15 cellular contexts compared by ENCODE assay signal in genomic region chr7:137120690-137121089, GRCh38.
A peak's percentile ranks its signal among the peaks of the same experiment; 100 is the strongest.
DNase-seq lines count a peak whose midpoint lies in the region; ATAC-seq lines count a peak whose summit lies in the region.
"Had no signal": no experiment of that assay in that cellular context is flagged by ENCODE, and none has a peak within 500 bp of the region (broad histone marks: within the 10 kb centered on the region; RNA-seq: fewer than 3 reads in every experiment).

No MANE protein-coding gene starts in this region.

- H3K4me1 Mint-ChIP-seq in activated CD8-positive, alpha-beta memory T cell treated with anti-CD3 and anti-CD28 coated beads, Interleukin-2, amount 10 ng/mL, durations not matched to agents 7 days and 5 days = peaks cover 4% of the 10 kb centered on the region
- H3K4me1 Mint-ChIP-seq: neural crest cell had no signal

- H3K4me3 Mint-ChIP-seq in activated CD8-positive, alpha-beta memory T cell treated with anti-CD3 and anti-CD28 coated beads, Interleukin-2, amount 10 ng/mL, durations not matched to agents 7 days and 5 days = no peak overlapping the region
- H3K4me3 Mint-ChIP-seq: CD8-positive, alpha-beta T cell; neural crest cell had no signal

- H3K27me3 Mint-ChIP-seq in activated CD8-positive, alpha-beta memory T cell treated with anti-CD3 and anti-CD28 coated beads, Interleukin-2, amount 10 ng/mL, durations not matched to agents 7 days and 5 days = no peaks in the 10 kb centered on the region

- H3K9me3 Mint-ChIP-seq in activated CD8-positive, alpha-beta memory T cell treated with anti-CD3 and anti-CD28 coated beads, Interleukin-2, amount 10 ng/mL, durations not matched to agents 7 days and 5 days (ENCODE audit: low read depth) = peaks cover 8% of the 10 kb centered on the region

- H3K27ac Mint-ChIP-seq in activated CD8-positive, alpha-beta memory T cell treated with anti-CD3 and anti-CD28 coated beads, Interleukin-2, amount 10 ng/mL, durations not matched to agents 7 days and 5 days = no peak overlapping the region
- H3K27ac Mint-ChIP-seq: CD8-positive, alpha-beta T cell had no signal

- ATAC-seq in GM18858 (IDR thresholded peaks at IDR 0.05; ENCODE audit: unreplicated experiment) (peak; percentile 81), HG02642 (IDR thresholded peaks at IDR 0.05; ENCODE audit: poor library complexity, unreplicated experiment) (peak; percentile 52), HG03520 (IDR thresholded peaks at IDR 0.05; ENCODE audit: unreplicated experiment) (peak; percentile 84)
- no peak for ATAC-seq in activated CD8-positive, alpha-beta memory T cell treated with anti-CD3 and anti-CD28 coated beads, Interleukin-2, amount 10 ng/mL, durations not matched to agents 7 days and 5 days
- ATAC-seq: CD8-positive, alpha-beta T cell; lower lobe of right lung had no signal

- CTCF ChIA-PET in activated CD8-positive, alpha-beta memory T cell treated with anti-CD3 and anti-CD28 coated beads, Interleukin-2, amount 10 ng/mL, durations not matched to agents 7 days and 5 days (lab: Charles Lee) = no interaction called here

- no peaks in the 10 kb centered on the region for H3K36me3 Mint-ChIP-seq in activated CD8-positive, alpha-beta memory T cell treated with anti-CD3 and anti-CD28 coated beads, Interleukin-2, amount 10 ng/mL, durations not matched to agents 7 days and 5 days
- H3K36me3 Mint-ChIP-seq: CD8-positive, alpha-beta T cell had no signal

- DNase-seq in superior temporal gyrus (ENCODE audit: extremely low spot score) (peak; percentile 26), medulla oblongata (ENCODE audit: extremely low spot score) (no peak), cerebellum (ENCODE audit: low spot score) (no peak)
- DNase-seq in activated CD8-positive, alpha-beta memory T cell treated with anti-CD3 and anti-CD28 coated beads, Interleukin-2, amount 10 ng/mL, durations not matched to agents 7 days and 5 days = no peak
- DNase-seq: activated T-cell treated with anti-CD3 and anti-CD28 coated beads, Interleukin-2, amount 50 U/mL, for 1 hour; amygdala; CD8-positive, alpha-beta T cell; colonic mucosa; GDM1; lower lobe of right lung; substantia nigra had no signal
